Comparison of ENCODE assay signal across 11 cellular contexts in genomic region chr2:240463274-240463865, GRCh38. TPM values are rescaled to one million over a fixed set of nuclear protein-coding genes. Genes with fewer than 3 reads are reported as not detected.
A peak's percentile ranks its signal among the peaks of the same experiment; 100 is the strongest.
DNase-seq lines count a peak whose midpoint lies in the region; ATAC-seq and TF ChIP-seq lines count a peak whose summit lies in the region.
"Had no signal": no experiment of that assay in that cellular context is flagged by ENCODE, and none has a peak within 500 bp of the region (broad histone marks: within the 10 kb centered on the region; RNA-seq: fewer than 3 reads in every experiment).

No MANE protein-coding gene starts in this region.

- H3K36me3 Mint-ChIP-seq in activated T-cell treated with anti-CD3 and anti-CD28 coated beads, Interleukin-2, amount 50 U/mL, for 24 hours (ENCODE audit: low read depth), result no peaks in the 10 kb centered on the region
- no peaks in the 10 kb centered on the region for H3K36me3 Mint-ChIP-seq in activated T-cell treated with anti-CD3 and anti-CD28 coated beads, Interleukin-2, amount 50 U/mL, for 72 hours (ENCODE audit: insufficient read depth in 2 of 2)
- H3K36me3 Mint-ChIP-seq in natural killer cell treated with Interleukin-12 subunit alpha and Interleukin-12 subunit beta and Interleukin-15 and Interleukin-18, amount 100 ng/mL, for 72 hours, result no peaks in the 10 kb centered on the region
- H3K36me3 Mint-ChIP-seq in type B pancreatic cell, result no peaks in the 10 kb centered on the region

- H3K27ac Mint-ChIP-seq in activated T-cell treated with anti-CD3 and anti-CD28 coated beads, Interleukin-2, amount 50 U/mL, for 24 hours, result no peak overlapping the region
- no peak overlapping the region for H3K27ac Mint-ChIP-seq in activated T-cell treated with anti-CD3 and anti-CD28 coated beads, Interleukin-2, amount 50 U/mL, for 72 hours
- no peak overlapping the region for H3K27ac Mint-ChIP-seq in natural killer cell treated with Interleukin-12 subunit alpha and Interleukin-12 subunit beta and Interleukin-15 and Interleukin-18, amount 100 ng/mL, for 72 hours
- H3K27ac Mint-ChIP-seq in type B pancreatic cell, result peak overlapping the region; percentile 23
- H3K27ac Mint-ChIP-seq: activated T-helper 1 cell treated with anti-CD3 and anti-CD28 coated beads, Interleukin-12 subunit alpha, Interleukin-12 subunit beta, Interleukin-2, Interleukin-4 antibody, amounts not matched to agents 30 ng/mL and 10 ng/mL and 1 ng/mL, durations not matched to agents 14 hours and 24 hours and 36 hours had no signal

- no peak for TF ChIP-seq CTCF in fibroblast of mammary gland (conservative IDR thresholded peaks at IDR 0.05; ENCODE audit: control insufficient read depth, insufficient read depth, low read depth, low read length)
- TF ChIP-seq CTCF in type B pancreatic cell (conservative IDR thresholded peaks at IDR 0.05), result no peak

- no peak for ATAC-seq in activated T-cell treated with anti-CD3 and anti-CD28 coated beads, Interleukin-2, amount 50 U/mL, for 72 hours (replicated peaks in 1 of 2)
- ATAC-seq in natural killer cell treated with Interleukin-12 subunit alpha and Interleukin-12 subunit beta and Interleukin-15 and Interleukin-18, amount 100 ng/mL, for 72 hours, result no peak
- no peak for ATAC-seq in HG03045 (IDR thresholded peaks at IDR 0.05; ENCODE audit: unreplicated experiment)
- ATAC-seq in HG03571 (IDR thresholded peaks at IDR 0.05; ENCODE audit: unreplicated experiment), result no peak

- no peaks in the 10 kb centered on the region for H3K27me3 Mint-ChIP-seq in activated T-cell treated with anti-CD3 and anti-CD28 coated beads, Interleukin-2, amount 50 U/mL, for 24 hours
- H3K27me3 Mint-ChIP-seq in activated T-cell treated with anti-CD3 and anti-CD28 coated beads, Interleukin-2, amount 50 U/mL, for 72 hours (ENCODE audit: low read depth), result no peaks in the 10 kb centered on the region
- H3K27me3 Mint-ChIP-seq in natural killer cell treated with Interleukin-12 subunit alpha and Interleukin-12 subunit beta and Interleukin-15 and Interleukin-18, amount 100 ng/mL, for 72 hours, result no peaks in the 10 kb centered on the region
- no peaks in the 10 kb centered on the region for H3K27me3 Mint-ChIP-seq in type B pancreatic cell

- H3K9me3 Mint-ChIP-seq in activated T-cell treated with anti-CD3 and anti-CD28 coated beads, Interleukin-2, amount 50 U/mL, for 24 hours, result no peaks in the 10 kb centered on the region
- no peaks in the 10 kb centered on the region for H3K9me3 Mint-ChIP-seq in activated T-cell treated with anti-CD3 and anti-CD28 coated beads, Interleukin-2, amount 50 U/mL, for 72 hours
- H3K9me3 Mint-ChIP-seq in natural killer cell treated with Interleukin-12 subunit alpha and Interleukin-12 subunit beta and Interleukin-15 and Interleukin-18, amount 100 ng/mL, for 72 hours, result no peaks in the 10 kb centered on the region
- H3K9me3 Mint-ChIP-seq in type B pancreatic cell, result no peaks in the 10 kb centered on the region
- H3K9me3 Mint-ChIP-seq: activated T-helper 1 cell treated with anti-CD3 and anti-CD28 coated beads, Interleukin-12 subunit alpha, Interleukin-12 subunit beta, Interleukin-2, Interleukin-4 antibody, amounts not matched to agents 30 ng/mL and 10 ng/mL and 1 ng/mL, durations not matched to agents 14 hours and 24 hours and 36 hours had no signal

- DNase-seq in activated T-cell treated with anti-CD3 and anti-CD28 coated beads, Interleukin-2, amount 50 U/mL, for 24 hours, result peak; percentile 23
- DNase-seq in activated T-cell treated with anti-CD3 and anti-CD28 coated beads, Interleukin-2, amount 50 U/mL, for 72 hours, result no peak
- DNase-seq in fibroblast of mammary gland (ENCODE audit: low read depth), result peak; percentile 15
- DNase-seq in natural killer cell treated with Interleukin-12 subunit alpha and Interleukin-12 subunit beta and Interleukin-15 and Interleukin-18, amount 100 ng/mL, for 72 hours (ENCODE audit: low spot score), result peak; percentile 54
- DNase-seq in type B pancreatic cell (ENCODE audit: extremely low spot score, unreplicated experiment), result peak; percentile 69
- DNase-seq in NCI-H524 (lab: John Stamatoyannopoulos, UW), result no peak
- DNase-seq: NCI-H146, NCI-H774 had no signal

- H3K4me1 Mint-ChIP-seq in activated T-cell treated with anti-CD3 and anti-CD28 coated beads, Interleukin-2, amount 50 U/mL, for 24 hours (ENCODE audit: low read depth), result no peaks in the 10 kb centered on the region
- no peaks in the 10 kb centered on the region for H3K4me1 Mint-ChIP-seq in activated T-cell treated with anti-CD3 and anti-CD28 coated beads, Interleukin-2, amount 50 U/mL, for 72 hours (ENCODE audit: low read depth)
- H3K4me1 Mint-ChIP-seq in natural killer cell treated with Interleukin-12 subunit alpha and Interleukin-12 subunit beta and Interleukin-15 and Interleukin-18, amount 100 ng/mL, for 72 hours (ENCODE audit: low read depth in 2 of 2), result no peaks in the 10 kb centered on the region
- H3K4me1 Mint-ChIP-seq in type B pancreatic cell (ENCODE audit: unreplicated experiment), result no peaks in the 10 kb centered on the region

- no peak overlapping the region for H3K4me3 ChIP-seq in fibroblast of mammary gland (ENCODE audit: control insufficient read depth, low read depth, low read length)

- no peak overlapping the region for H3K4me3 Mint-ChIP-seq in activated T-cell treated with anti-CD3 and anti-CD28 coated beads, Interleukin-2, amount 50 U/mL, for 24 hours
- no peak overlapping the region for H3K4me3 Mint-ChIP-seq in activated T-cell treated with anti-CD3 and anti-CD28 coated beads, Interleukin-2, amount 50 U/mL, for 72 hours
- H3K4me3 Mint-ChIP-seq in natural killer cell treated with Interleukin-12 subunit alpha and Interleukin-12 subunit beta and Interleukin-15 and Interleukin-18, amount 100 ng/mL, for 72 hours, result no peak overlapping the region
- no peak overlapping the region for H3K4me3 Mint-ChIP-seq in type B pancreatic cell
- H3K4me3 Mint-ChIP-seq: activated T-helper 1 cell treated with anti-CD3 and anti-CD28 coated beads, Interleukin-12 subunit alpha, Interleukin-12 subunit beta, Interleukin-2, Interleukin-4 antibody, amounts not matched to agents 30 ng/mL and 10 ng/mL and 1 ng/mL, durations not matched to agents 14 hours and 24 hours and 36 hours had no signal

RNA-seq across cellular contexts. Expression of gene GPC1, which starts 27.9 kb away (rescaled TPM):
- 1 to 10 TPM; 3.2 to 3.6 TPM for total RNA-seq in activated T-cell treated with anti-CD3 and anti-CD28 coated beads, Interleukin-2, amount 50 U/mL, for 72 hours
- total RNA-seq in natural killer cell treated with Interleukin-12 subunit alpha and Interleukin-12 subunit beta and Interleukin-15 and Interleukin-18, amount 100 ng/mL, for 72 hours, result 1 to 10 TPM; 1.2 to 1.8 TPM
- 58.0 and 78.0 TPM in 2 replicates for total RNA-seq in type B pancreatic cell (ENCODE audit: low replicate concordance)

Comparison
In these comparisons a context has a peak if more than half of its experiments do, and no peak if none do; other contexts are left out.
1. DNase-seq: peak in activated T-cell treated with anti-CD3 and anti-CD28 coated beads, Interleukin-2, amount 50 U/mL, for 24 hours (single experiment), fibroblast of mammary gland (single experiment), natural killer cell treated with Interleukin-12 subunit alpha and Interleukin-12 subunit beta and Interleukin-15 and Interleukin-18, amount 100 ng/mL, for 72 hours (single experiment) and type B pancreatic cell (single experiment); none in activated T-cell treated with anti-CD3 and anti-CD28 coated beads, Interleukin-2, amount 50 U/mL, for 72 hours (0 of 2) and NCI-H524 (0 of 2).
2. RNA of gene GPC1, which starts 27.9 kb away (total RNA-seq): 58.0 to 78.0 TPM in type B pancreatic cell; 3.2 to 3.6 TPM in activated T-cell treated with anti-CD3 and anti-CD28 coated beads, Interleukin-2, amount 50 U/mL, for 72 hours and 1.2 to 1.8 TPM in natural killer cell treated with Interleukin-12 subunit alpha and Interleukin-12 subunit beta and Interleukin-15 and Interleukin-18, amount 100 ng/mL, for 72 hours; every median in the first group is over 10 times any median in the second.